ENCODE assay signal across 30 cellular contexts in the genomic region with DNA sequence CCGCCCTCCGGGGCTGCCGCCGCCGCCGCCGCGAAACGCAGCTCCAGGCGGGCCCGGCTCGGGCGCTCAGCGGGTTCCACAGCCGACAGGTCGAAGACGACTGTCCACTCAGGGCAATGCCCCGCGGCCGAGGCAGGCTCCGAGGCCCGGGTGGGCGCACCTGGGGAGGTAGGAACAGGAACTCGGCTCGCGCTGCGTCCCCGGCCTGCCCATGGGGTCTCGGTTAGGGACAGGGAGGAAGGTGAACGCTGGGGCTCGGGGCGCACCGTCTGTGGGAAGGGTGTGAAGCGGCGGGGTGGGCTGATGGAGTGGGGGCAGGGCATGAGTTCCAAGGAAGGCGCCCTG. TPM values are rescaled to one million over a fixed set of nuclear protein-coding genes. Genes with fewer than 3 reads are reported as not detected.
DNase-seq lines count a peak whose midpoint lies in the region; ATAC-seq, FAIRE-seq and TF ChIP-seq lines count a peak whose summit lies in the region.
"Had no signal": no experiment of that assay in that cellular context is flagged by ENCODE, and none has a peak within 500 bp of the region (broad histone marks: within the 10 kb centered on the region; RNA-seq: fewer than 3 reads in every experiment).

No MANE protein-coding gene starts in this region.

- H4K20me1 ChIP-seq in GM12878 (ENCODE audit: control insufficient read depth, insufficient read depth) = peaks cover 2% of the 10 kb centered on the region; the same call in 1 of the 2 replicates

- DNase-seq in GM13977 (ENCODE audit: low spot score) = peak; percentile 44
- no peak for DNase-seq in GM12878 (ENCODE audit: low read depth, low spot score)
- DNase-seq in spleen = peak; percentile 76
- no peak for DNase-seq in DMS153 treated with DMSO at 0.1 percent for 48 hours (lab: John Stamatoyannopoulos, UW; ENCODE audit: unreplicated experiment)
- DNase-seq in SJCRH30 = no peak
- DNase-seq in NCI-H446 (lab: John Stamatoyannopoulos, UW) = no peak
- DNase-seq: 8988T; ACHN; BE2C; CD8-positive, alpha-beta memory T cell; DMS 273 treated with DMSO at 0.1 percent for 48 hours; DND-41; HCEC 1CT; Karpas-422; NCI-H1092; NCI-H1417 treated with DMSO at 0.1 percent for 48 hours; NCI-H1694 treated with DMSO at 0.1 percent for 48 hours; NCI-H2081; NCI-H2171; NCI-H226; NCI-H524 treated with DMSO at 0.1 percent for 48 hours; NCI-H774; RPMI8226; SHP77 had no signal

- in situ Hi-C loops in GM13977 (cut with MboI; ENCODE audit: low pct_unique_long_range_greater_than_20kb, low sequenced_read_pairs, unreplicated experiment) (no loop called here), GM12878 (cut with MboI) (loop anchor here (25.0 kb wide), 1 partner anchor 407 kb away; no protein-coding TSS in a partner anchor)

- over 99% methylated on average over 29 of the region's 36 CpGs for WGBS in GM12878 (ENCODE audit: insufficient coverage, insufficient replicate concordance, low lambda C conversion rate, missing lambda C conversion rate)
- 27% methylated on average over 34 to 36 of the region's 36 CpGs for WGBS in esophagus, 2 donors
- 8 to 54% (median 24%) methylated on average over 20 to 36 of the region's 36 CpGs for WGBS in spleen, 5 donors

- FAIRE-seq in GM12878 (lab: Jason Lieb, UNC) = no peak
- FAIRE-seq: GM18507 had no signal

- H3K4me1 ChIP-seq in GM12878 (ENCODE audit: control insufficient read depth, insufficient read depth, low read length) (no peaks in the 10 kb centered on the region), esophagus (ENCODE audit: control insufficient read depth in 2 of 2, insufficient read depth in 2 of 2, low read length in 1 of 2) (peaks cover 2 to 8% of the 10 kb centered on the region in 2 donors), spleen (peaks cover 10 to 47% (median 33%) of the 10 kb centered on the region in 6 donors), SJCRH30 (no peaks in the 10 kb centered on the region)

- CTCF ChIA-PET in GM12878 (lab: Yijun Ruan, JAX) = no interaction called here

- no TSS peak for BruUV-seq in GM12878 (replicated peaks; lab: Mats Ljungman, UMichigan)

- SMC1A ChIA-PET in GM12878 (lab: Charles Lee; ENCODE audit: uncharacterized antibody, unreplicated experiment) = no interaction called here

- TF ChIP-seq CTCF in GM13977 (IDR thresholded peaks at IDR 0.05; ENCODE audit: extremely low read depth, insufficient read depth, missing control alignments) (no peak), GM12878 (IDR thresholded peaks at IDR 0.05 in 2 of 3, conservative IDR thresholded peaks at IDR 0.05 in 1 of 3; ENCODE audit: control insufficient read depth in 2 of 3, extremely low read depth in 1 of 3, insufficient read depth in 1 of 3, low read depth in 3 of 3, low read length in 3 of 3) (no peak), spleen (IDR thresholded peaks at IDR 0.05 in 8 of 11, conservative IDR thresholded peaks at IDR 0.05 in 3 of 11) (no peak)

- POLR2A ChIA-PET in GM12878 (lab: Charles Lee) = no interaction called here

- RAD21 ChIA-PET in GM12878 (lab: Charles Lee; ENCODE audit: unreplicated experiment) = no interaction called here

- no peak overlapping the region for H3K27ac ChIP-seq in GM12878 (ENCODE audit: control insufficient read depth, insufficient read depth)
- H3K27ac ChIP-seq in esophagus (ENCODE audit: low read depth in 2 of 2, low read length in 1 of 2) = no peak overlapping the region
- H3K27ac ChIP-seq in spleen = no peak overlapping the region
- no peak overlapping the region for H3K27ac ChIP-seq in SJCRH30
- H3K27ac ChIP-seq: GM23248, HL-60 had no signal

- no peak overlapping the region for H2AFZ ChIP-seq in GM12878 (ENCODE audit: control insufficient read depth, low read depth, low read length)
- H2AFZ ChIP-seq: GM23248 had no signal

- TF ChIP-seq POLR2A in GM12878 (IDR thresholded peaks at IDR 0.05; ENCODE audit: low read depth, low read length) = peak; percentile 59
- TF ChIP-seq POLR2A in spleen (IDR thresholded peaks at IDR 0.05) = no peak

- no peak overlapping the region for H3K9ac ChIP-seq in GM12878 (ENCODE audit: control insufficient read depth, insufficient read depth, low read length)
- H3K9ac ChIP-seq: GM23248 had no signal

- H3K4me3 ChIP-seq in GM12878 = no peak overlapping the region
- peak overlapping the region; percentile 14 to 23 for H3K4me3 ChIP-seq in esophagus (ENCODE audit: low read depth in 1 of 2, low read length in 2 of 2)
- H3K4me3 ChIP-seq in spleen = peak overlapping the region in 2 of 8 donors; percentile 17 to 43
- H3K4me3 ChIP-seq in SJCRH30 = no peak overlapping the region
- H3K4me3 ChIP-seq: GM23248 had no signal

- no peak overlapping the region for H3K4me2 ChIP-seq in GM12878 (ENCODE audit: control insufficient read depth, insufficient read depth)

- H3K27me3 ChIP-seq in GM12878 (replicated peaks in 1 of 2; ENCODE audit: control insufficient read depth in 2 of 2, insufficient read depth in 2 of 2, low read length in 1 of 2) (no peaks in the 10 kb centered on the region), esophagus (ENCODE audit: control insufficient read depth in 1 of 2, insufficient read depth in 2 of 2, low read length in 2 of 2) (no peaks in the 10 kb centered on the region), spleen (replicated peaks in 1 of 7) (peaks cover 0 to 24% (median 13%) of the 10 kb centered on the region in 7 donors), SJCRH30 (no peaks in the 10 kb centered on the region)
- H3K27me3 ChIP-seq: BE2C had no signal

- no peak for TF ChIP-seq EP300 in GM12878 (IDR thresholded peaks at IDR 0.05; ENCODE audit: borderline replicate concordance in 1 of 2, control insufficient read depth in 1 of 2, low read depth in 2 of 2, low read length in 2 of 2)

- no peak for ATAC-seq in GM12878
- ATAC-seq in HG03520 (IDR thresholded peaks at IDR 0.05; ENCODE audit: unreplicated experiment) = no peak

- no peaks in the 10 kb centered on the region for H3K79me2 ChIP-seq in GM12878 (ENCODE audit: control insufficient read depth, insufficient read depth, low read length)

- peaks cover 9 to 19% of the 10 kb centered on the region in 2 experiments; a peak in 3 of 4 replicates for H3K36me3 ChIP-seq in GM12878 (ENCODE audit: control insufficient read depth in 2 of 2, insufficient read depth in 2 of 2, low read length in 1 of 2)
- peaks cover 15 to 31% of the 10 kb centered on the region in 2 donors for H3K36me3 ChIP-seq in esophagus (ENCODE audit: control insufficient read depth in 2 of 2, insufficient read depth in 2 of 2, low read length in 1 of 2)
- peaks cover 9 to 46% (median 42%) of the 10 kb centered on the region in 6 donors for H3K36me3 ChIP-seq in spleen
- peaks cover 41% of the 10 kb centered on the region for H3K36me3 ChIP-seq in SJCRH30

- no peaks in the 10 kb centered on the region for H3K9me3 ChIP-seq in GM12878 (replicated peaks; ENCODE audit: control insufficient read depth, insufficient read depth, low read length)
- no peaks in the 10 kb centered on the region for H3K9me3 ChIP-seq in esophagus (ENCODE audit: control insufficient read depth in 2 of 2, insufficient read depth in 1 of 2, low read depth in 1 of 2, low read length in 1 of 2)
- no peaks in the 10 kb centered on the region for H3K9me3 ChIP-seq in spleen
- H3K9me3 ChIP-seq in SJCRH30 (replicated peaks) = no peaks in the 10 kb centered on the region
- H3K9me3 ChIP-seq: BE2C had no signal

- intact Hi-C loops in GM12878 (cut with micrococcal nuclease; ENCODE audit: unreplicated experiment) (no loop called here), spleen (cut with DNase I; ENCODE audit: low total_unique reads) (no loop called here)

- no peak for TF ChIP-seq RAD21 in GM12878 (IDR thresholded peaks at IDR 0.05; ENCODE audit: insufficient read depth, low read depth, low read length)

RNA-seq across cellular contexts. Expression of a gene that starts 26.8 kb away (rescaled TPM):
- total RNA-seq in GM12878 (2013; cell fraction: nucleolus; rRNA removed) = not detected in 2 replicates
- total RNA-seq in GM12878 (2014; rRNA removed) (not detected in 2 replicates), GM12878 (2014; rRNA removed; fragmentation: Illumina TruSeq; extraction: Trizol) (not detected in 2 replicates), GM12878 (2021) (not detected in 2 replicates), spleen (under 1 TPM in 4 of 7 donors, not detected in 3; 0.16 to 0.50 (median 0.40) TPM)
- not detected for polyA plus RNA-seq in GM12878 (2011; ENCODE audit: low read depth)
- polyA plus RNA-seq in GM12878 (2011; rRNA removed) (not detected in 2 replicates), GM12878 (2014; fragmentation: Illumina TruSeq; extraction: Trizol) (not detected in 2 replicates), GM12878 (2014; fragmentation: Nextera tagmentation; extraction: Ambion mirVana) (not detected), GM12878 (2014; rRNA removed) (0.16 TPM in 1 of 2 replicates, not detected in the other), GM12878 (2016; fragmentation: Nextera tagmentation; extraction: Ambion mirVana) (under 1 TPM in 1 of 2 experiments, not detected in 1; 0.19 TPM), esophagus (under 1 TPM; 0.08 to 0.12 TPM), spleen (under 1 TPM in 2 of 3 donors, not detected in 1; 0.06 to 0.45 TPM)
- polyA plus RNA-seq in GM12878 (2011; cell fraction: cytosol; rRNA removed) = not detected in 2 replicates
- not detected in 2 replicates for polyA plus RNA-seq in GM12878 (2011; cell fraction: nucleus; rRNA removed)
- 0.08 TPM in 1 of 2 replicates, not detected in the other for polyA plus RNA-seq in GM12878 (2012)
- not detected in 2 replicates for polyA minus RNA-seq in GM12878 (2011; rRNA and poly(A)+ RNA removed)
- polyA minus RNA-seq in GM12878 (2011; cell fraction: cytosol; rRNA and poly(A)+ RNA removed) = not detected in 2 replicates
- polyA minus RNA-seq in GM12878 (2011; cell fraction: nucleus; rRNA and poly(A)+ RNA removed) = not detected in 2 replicates
- 6.1 TPM in 2 replicates for total RNA-seq in SJCRH30 (2014; rRNA removed; shearing (Covaris generic))
- total RNA-seq: CD8-positive, alpha-beta memory T cell had no signal
- polyA plus RNA-seq: CD14-positive monocyte; CD8-positive, alpha-beta memory T cell had no signal

RNA-seq across cellular contexts. Expression of a gene that starts 37.4 kb away (rescaled TPM):
- 99.0 and 125 TPM in 2 replicates for total RNA-seq in GM12878 (2013; cell fraction: nucleolus; rRNA removed)
- total RNA-seq in GM12878 (2014; rRNA removed) = 35.3 and 40.6 TPM in 2 replicates
- 14.5 and 16.1 TPM in 2 replicates for total RNA-seq in GM12878 (2014; rRNA removed; fragmentation: Illumina TruSeq; extraction: Trizol)
- 71.9 and 80.9 TPM in 2 replicates for total RNA-seq in GM12878 (2021)
- 9.9 TPM for polyA plus RNA-seq in GM12878 (2011; ENCODE audit: low read depth)
- 8.9 and 22.8 TPM in 2 replicates for polyA plus RNA-seq in GM12878 (2011; rRNA removed)
- polyA plus RNA-seq in GM12878 (2011; cell fraction: cytosol; rRNA removed) = 23.1 and 45.0 TPM in 2 replicates
- polyA plus RNA-seq in GM12878 (2011; cell fraction: nucleus; rRNA removed) = 102 and 147 TPM in 2 replicates
- polyA plus RNA-seq in GM12878 (2012) = 27.8 and 31.0 TPM in 2 replicates
- polyA plus RNA-seq in GM12878 (2014; fragmentation: Illumina TruSeq; extraction: Trizol) = 26.2 and 33.5 TPM in 2 replicates
- 1 to 10 TPM in 1 of 2 experiments, under 1 TPM in 1; 0.58 to 1.1 TPM for polyA plus RNA-seq in GM12878 (2014; fragmentation: Nextera tagmentation; extraction: Ambion mirVana)
- 35.1 and 47.1 TPM in 2 replicates for polyA plus RNA-seq in GM12878 (2014; rRNA removed)
- polyA plus RNA-seq in GM12878 (2016; fragmentation: Nextera tagmentation; extraction: Ambion mirVana) = 1 to 10 TPM; 4.5 to 5.6 TPM
- polyA minus RNA-seq in GM12878 (2011; rRNA and poly(A)+ RNA removed) = 66.6 and 68.0 TPM in 2 replicates
- polyA minus RNA-seq in GM12878 (2011; cell fraction: cytosol; rRNA and poly(A)+ RNA removed) = 23.4 and 30.8 TPM in 2 replicates
- 43.4 and 69.7 TPM in 2 replicates for polyA minus RNA-seq in GM12878 (2011; cell fraction: nucleus; rRNA and poly(A)+ RNA removed)
- polyA plus RNA-seq in esophagus = 10 to 100 TPM; 28.1 to 41.7 TPM
- 100 to 1,000 TPM in 1 of 7 donors, 10 to 100 TPM in 6; 81.3 to 161 (median 87.7) TPM for total RNA-seq in spleen
- 10 to 100 TPM; 31.2 to 63.5 (median 34.8) TPM for polyA plus RNA-seq in spleen
- total RNA-seq in SJCRH30 (2014; rRNA removed; shearing (Covaris generic)) = 50.4 and 53.0 TPM in 2 replicates

RNA-seq across cellular contexts. Expression of a gene that starts 50.0 kb away (rescaled TPM):
- 79.3 and 88.6 TPM in 2 replicates for total RNA-seq in GM12878 (2013; cell fraction: nucleolus; rRNA removed)
- 281 and 305 TPM in 2 replicates for total RNA-seq in GM12878 (2014; rRNA removed)
- total RNA-seq in GM12878 (2014; rRNA removed; fragmentation: Illumina TruSeq; extraction: Trizol) = 101 and 113 TPM in 2 replicates
- total RNA-seq in GM12878 (2021) = 277 and 296 TPM in 2 replicates
- polyA plus RNA-seq in GM12878 (2011; ENCODE audit: low read depth) = 86.9 TPM
- 71.8 and 167 TPM in 2 replicates for polyA plus RNA-seq in GM12878 (2011; rRNA removed)
- polyA plus RNA-seq in GM12878 (2011; cell fraction: cytosol; rRNA removed) = 242 and 419 TPM in 2 replicates
- polyA plus RNA-seq in GM12878 (2011; cell fraction: nucleus; rRNA removed) = 239 and 284 TPM in 2 replicates
- polyA plus RNA-seq in GM12878 (2012) = 218 and 226 TPM in 2 replicates
- 4.3 and 47.5 TPM in 2 replicates for polyA plus RNA-seq in GM12878 (2014; fragmentation: Illumina TruSeq; extraction: Trizol)
- 10 to 100 TPM in 1 of 2 experiments, 1 to 10 TPM in 1; 3.5 to 17.8 TPM for polyA plus RNA-seq in GM12878 (2014; fragmentation: Nextera tagmentation; extraction: Ambion mirVana)
- polyA plus RNA-seq in GM12878 (2014; rRNA removed) = 278 and 310 TPM in 2 replicates
- polyA plus RNA-seq in GM12878 (2016; fragmentation: Nextera tagmentation; extraction: Ambion mirVana) = 100 to 1,000 TPM; 387 to 464 TPM
- polyA minus RNA-seq in GM12878 (2011; rRNA and poly(A)+ RNA removed) = 98.5 and 199 TPM in 2 replicates
- 70.8 and 74.1 TPM in 2 replicates for polyA minus RNA-seq in GM12878 (2011; cell fraction: cytosol; rRNA and poly(A)+ RNA removed)
- 41.2 and 72.7 TPM in 2 replicates for polyA minus RNA-seq in GM12878 (2011; cell fraction: nucleus; rRNA and poly(A)+ RNA removed)
- 100 to 1,000 TPM; 192 to 214 TPM for polyA plus RNA-seq in esophagus
- total RNA-seq in spleen = 100 to 1,000 TPM; 135 to 261 (median 158) TPM
- polyA plus RNA-seq in spleen = 100 to 1,000 TPM; 164 to 248 (median 196) TPM
- 120 and 134 TPM in 2 replicates for total RNA-seq in SJCRH30 (2014; rRNA removed; shearing (Covaris generic))

RNA-seq across cellular contexts. Expression of a gene that starts 50.3 kb away (rescaled TPM):
- total RNA-seq in GM12878 (2013; cell fraction: nucleolus; rRNA removed) = 22.8 and 25.3 TPM in 2 replicates
- total RNA-seq in GM12878 (2014; rRNA removed) (78.2 and 85.3 TPM in 2 replicates), GM12878 (2014; rRNA removed; fragmentation: Illumina TruSeq; extraction: Trizol) (39.0 and 39.8 TPM in 2 replicates), GM12878 (2021) (65.6 and 76.5 TPM in 2 replicates), spleen (10 to 100 TPM; 31.0 to 42.6 (median 34.8) TPM)
- 20.4 TPM for polyA plus RNA-seq in GM12878 (2011; ENCODE audit: low read depth)
- polyA plus RNA-seq in GM12878 (2011; rRNA removed) (20.0 and 36.9 TPM in 2 replicates), GM12878 (2014; fragmentation: Illumina TruSeq; extraction: Trizol) (7.1 and 25.6 TPM in 2 replicates), GM12878 (2014; fragmentation: Nextera tagmentation; extraction: Ambion mirVana) (1 to 10 TPM in 1 of 2 experiments, under 1 TPM in 1; 0.58 to 5.5 TPM), GM12878 (2014; rRNA removed) (56.4 and 68.9 TPM in 2 replicates), GM12878 (2016; fragmentation: Nextera tagmentation; extraction: Ambion mirVana) (100 to 1,000 TPM in 1 of 2 experiments, 10 to 100 TPM in 1; 86.1 to 102 TPM), esophagus (10 to 100 TPM; 39.4 to 52.4 TPM), spleen (10 to 100 TPM; 37.4 to 48.0 (median 38.7) TPM)
- polyA plus RNA-seq in GM12878 (2011; cell fraction: cytosol; rRNA removed) = 50.9 and 78.3 TPM in 2 replicates
- polyA plus RNA-seq in GM12878 (2011; cell fraction: nucleus; rRNA removed) = 60.3 and 73.4 TPM in 2 replicates
- 36.5 and 39.7 TPM in 2 replicates for polyA plus RNA-seq in GM12878 (2012)
- polyA minus RNA-seq in GM12878 (2011; rRNA and poly(A)+ RNA removed) = 39.8 and 56.9 TPM in 2 replicates
- 18.1 and 33.5 TPM in 2 replicates for polyA minus RNA-seq in GM12878 (2011; cell fraction: cytosol; rRNA and poly(A)+ RNA removed)
- polyA minus RNA-seq in GM12878 (2011; cell fraction: nucleus; rRNA and poly(A)+ RNA removed) = 26.1 and 32.3 TPM in 2 replicates
- total RNA-seq in SJCRH30 (2014; rRNA removed; shearing (Covaris generic)) = 41.8 and 42.9 TPM in 2 replicates

Comparison
In these comparisons a context has a peak if more than half of its experiments do, and no peak if none do; other contexts are left out.
1. DNase-seq: peak in GM13977 (single experiment) and spleen (single experiment); none in GM12878 (single experiment), DMS153 treated with DMSO at 0.1 percent for 48 hours (single experiment), SJCRH30 (0 of 2) and NCI-H446 (0 of 2).
2. H3K4me3 ChIP-seq: peak in esophagus (2 of 2); none in GM12878 (single experiment) and SJCRH30 (single experiment).